Comparison of ENCODE assay signal across 30 cellular contexts in the genomic region with DNA sequence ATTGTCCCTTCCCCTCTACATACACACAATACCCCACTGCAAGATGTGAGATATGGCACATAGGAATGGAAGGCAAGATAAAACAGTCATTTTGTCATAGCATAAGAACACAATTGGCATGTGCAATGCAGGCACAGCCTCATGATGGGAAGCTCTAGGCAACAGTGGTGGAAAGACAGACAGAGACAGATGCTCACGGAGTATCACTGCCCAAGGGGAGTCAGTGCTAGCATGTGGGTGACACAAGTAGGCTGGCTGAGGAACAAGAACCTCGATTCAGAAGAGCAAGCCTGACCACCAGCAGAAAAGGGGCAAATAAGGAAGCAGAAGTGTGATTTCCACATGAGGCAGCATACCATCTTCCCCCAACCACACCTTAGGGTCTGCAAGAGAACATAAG.
"Had no signal": no experiment of that assay in that cellular context is flagged by ENCODE, and none has a peak within 500 bp of the region (broad histone marks: within the 10 kb centered on the region; RNA-seq: fewer than 3 reads in every experiment).

No MANE protein-coding gene starts in this region.

- H3K9me3 ChIP-seq: adrenal gland, body of pancreas, esophagus muscularis mucosa, gastrocnemius medialis, heart left ventricle had no signal

- H3K27ac ChIP-seq: adrenal gland, body of pancreas, esophagus muscularis mucosa, foreskin keratinocyte, gastrocnemius medialis, heart left ventricle, WERI-Rb-1 had no signal

- H3K36me3 ChIP-seq: adrenal gland, esophagus muscularis mucosa, gastrocnemius medialis, heart left ventricle, WERI-Rb-1 had no signal

- H3K4me3 ChIP-seq: adrenal gland, body of pancreas, esophagus muscularis mucosa, gastrocnemius medialis, heart left ventricle had no signal

- DNase-seq: activated B cell treated with CpG ODN at 0.5 μM for 24 hours; activated CD4-positive, alpha-beta memory T cell treated with anti-CD3 and anti-CD28 coated beads for 36 hours; activated CD4-positive, alpha-beta T cell treated with anti-CD3 and anti-CD28 coated beads, Interleukin-2, amount 10 ng/mL, durations not matched to agents 24 days and 14 days; activated CD8-positive, alpha-beta memory T cell treated with anti-CD3 and anti-CD28 coated beads, Interleukin-2, amount 10 ng/mL, durations not matched to agents 7 days and 5 days; activated CD8-positive, alpha-beta memory T cell treated with anti-CD3 and anti-CD28 coated beads, Interleukin-2, amount 50 U/mL, for 4 hours; activated CD8-positive, alpha-beta T cell treated with anti-CD3 and anti-CD28 coated beads, Interleukin-2, amount 10 ng/mL, durations not matched to agents 7 days and 5 days; activated effector memory CD4-positive, alpha-beta T cell treated with anti-CD3 and anti-CD28 coated beads, Interleukin-2, amount 50 U/mL, for 16 hours; activated naive CD4-positive, alpha-beta T cell treated with anti-CD3 and anti-CD28 coated beads for 36 hours; activated naive CD8-positive, alpha-beta T cell treated with anti-CD3 and anti-CD28 coated beads for 36 hours; activated naive CD8-positive, alpha-beta T cell treated with anti-CD3 and anti-CD28 coated beads, Interleukin-2, amount 50 U/mL, for 24 hours; activated T-cell treated with anti-CD3 and anti-CD28 coated beads, Interleukin-2, amount 50 U/mL, for 1 hour; activated T-cell treated with anti-CD3 and anti-CD28 coated beads, Interleukin-2, amount 50 U/mL, for 48 hours; adrenal gland; amygdala; aorta; body of pancreas; caudate nucleus; cortex of kidney; dermis blood vessel endothelial cell; effector CD4-positive, alpha-beta T cell; effector memory CD8-positive, alpha-beta T cell; erythroblast; foreskin keratinocyte; gastrocnemius medialis; glutamatergic neuron; heart left ventricle; T-helper 17 cell; T1000; WERI-Rb-1 had no signal

- H3K27me3 ChIP-seq: adrenal gland, body of pancreas, esophagus muscularis mucosa, gastrocnemius medialis had no signal

- H3K4me1 ChIP-seq: adrenal gland, body of pancreas, esophagus muscularis mucosa, foreskin keratinocyte, gastrocnemius medialis, heart left ventricle had no signal
